ENCODE assay signal across 2 cellular contexts in genomic region chr4:127589153-127589552, GRCh38. TPM values are rescaled to one million over a fixed set of nuclear protein-coding genes. Genes with fewer than 3 reads are reported as not detected.
"Had no signal": no experiment of that assay in that cellular context is flagged by ENCODE, and none has a peak within 500 bp of the region (broad histone marks: within the 10 kb centered on the region; RNA-seq: fewer than 3 reads in every experiment).

No MANE protein-coding gene starts in this region.

RNA-seq across cellular contexts. Expression of gene INTU, which starts 43.6 kb away (rescaled TPM):
- total RNA-seq: activated CD4-positive, alpha-beta memory T cell treated with anti-CD3 and anti-CD28 coated beads, Interleukin-2, amount 10 ng/mL, durations not matched to agents 7 days and 5 days; activated CD4-positive, alpha-beta T cell treated with anti-CD3 and anti-CD28 coated beads, Interleukin-2, amount 10 ng/mL, durations not matched to agents 24 days and 14 days had no signal
